ENCODE assay signal across 23 cellular contexts in the genomic region with DNA sequence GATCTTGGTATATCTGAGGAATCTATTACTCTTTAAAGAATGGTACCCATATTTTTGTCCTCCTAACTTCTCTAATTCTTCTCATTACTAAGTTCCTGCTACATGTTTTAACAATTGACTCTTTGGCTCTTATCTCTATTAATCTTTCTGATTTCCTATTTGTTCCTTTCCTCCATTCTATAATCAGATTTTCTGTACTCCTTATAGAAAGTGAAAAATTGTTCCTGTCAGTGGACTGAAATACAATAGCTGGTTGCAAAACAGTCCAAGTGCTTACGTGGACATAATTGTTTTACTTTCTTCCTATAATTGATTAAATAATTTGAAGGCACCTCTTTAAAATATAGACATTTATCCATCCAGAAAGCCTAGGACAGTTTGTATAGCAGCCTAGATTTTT.
"Had no signal": no experiment of that assay in that cellular context is flagged by ENCODE, and none has a peak within 500 bp of the region (broad histone marks: within the 10 kb centered on the region; RNA-seq: fewer than 3 reads in every experiment).

No MANE protein-coding gene starts in this region.

- ATAC-seq: effector memory CD8-positive, alpha-beta T cell; esophagus mucosa; gastrocnemius medialis; heart right ventricle; left cardiac atrium; left lung; left ventricle myocardium superior; lower lobe of right lung; naive thymus-derived CD4-positive, alpha-beta T cell had no signal

- H3K27ac ChIP-seq: colonic mucosa, gastrocnemius medialis, heart right ventricle, left lung, lower lobe of right lung had no signal

- H3K36me3 ChIP-seq: colonic mucosa, esophagus squamous epithelium, gastrocnemius medialis, heart right ventricle, left lung, lower lobe of right lung had no signal

- H3K4me3 ChIP-seq: colonic mucosa, esophagus squamous epithelium, gastrocnemius medialis, heart right ventricle, left lung, lower lobe of right lung had no signal

- H3K27me3 ChIP-seq: colonic mucosa, esophagus squamous epithelium, gastrocnemius medialis, heart right ventricle, left lung had no signal

- H3K4me1 ChIP-seq: colonic mucosa, gastrocnemius medialis, left lung, lower lobe of right lung had no signal

- FAIRE-seq: endometrium, islet of Langerhans had no signal

- DNase-seq: colonic mucosa; cortex of kidney; effector CD8-positive, alpha-beta T cell; effector memory CD8-positive, alpha-beta T cell; endodermal cell; erythroblast; esophagus squamous epithelium; foreskin fibroblast; foreskin melanocyte; gastrocnemius medialis; glutamatergic neuron; head of caudate nucleus; heart right ventricle; hippocampal formation; left cardiac atrium; left lung; left ventricle myocardium superior; lower lobe of right lung; midbrain; naive thymus-derived CD4-positive, alpha-beta T cell had no signal

- H3K9me3 ChIP-seq: colonic mucosa, esophagus squamous epithelium, gastrocnemius medialis, heart right ventricle, left lung, lower lobe of right lung had no signal
